ENCODE assay signal across 8 cellular contexts in genomic region chr7:901388-902154, GRCh38. TPM values are rescaled to one million over a fixed set of nuclear protein-coding genes. Genes with fewer than 3 reads are reported as not detected.
DNase-seq lines count a peak whose midpoint lies in the region; ATAC-seq, FAIRE-seq and TF ChIP-seq lines count a peak whose summit lies in the region.

No MANE protein-coding gene starts in this region.

- FAIRE-seq in GM12878 (lab: Jason Lieb, UNC) = peak; percentile 44

- no peak overlapping the region for H2AFZ ChIP-seq in GM12878 (ENCODE audit: control insufficient read depth, low read depth, low read length)

- WGBS in GM12878 (ENCODE audit: insufficient coverage, insufficient replicate concordance, low lambda C conversion rate, missing lambda C conversion rate) = 51% methylated on average over 13 of the region's 24 CpGs

- H3K27ac ChIP-seq in HUES48 (ENCODE audit: low read depth, low read length) = peak overlapping the region; percentile 42
- no peak overlapping the region for H3K27ac ChIP-seq in GM12878 (ENCODE audit: control insufficient read depth, insufficient read depth)

- ATAC-seq in GM12878 (peak; percentile 83), GM18502 (IDR thresholded peaks at IDR 0.05; ENCODE audit: poor library complexity, unreplicated experiment) (no peak), HG03095 (IDR thresholded peaks at IDR 0.05; ENCODE audit: unreplicated experiment) (no peak)

- CTCF ChIA-PET in GM12878 (lab: Yijun Ruan, JAX) = no interaction called here

- SMC1A ChIA-PET in GM12878 (lab: Charles Lee; ENCODE audit: uncharacterized antibody, unreplicated experiment) = interaction anchor here (0.6 to 1.2 kb wide), 2 partner anchors 22 to 203 kb away, joined by 3 read pairs; no protein-coding TSS in a partner anchor

- TF ChIP-seq CTCF in GM12878 (IDR thresholded peaks at IDR 0.05 in 2 of 3, conservative IDR thresholded peaks at IDR 0.05 in 1 of 3; ENCODE audit: control insufficient read depth in 2 of 3, extremely low read depth in 1 of 3, insufficient read depth in 1 of 3, low read depth in 3 of 3, low read length in 3 of 3) = no peak

- H3K27me3 ChIP-seq in HUES48 (ENCODE audit: control insufficient read depth, insufficient read depth, low read length) (no peaks in the 10 kb centered on the region; the same call in 1 of the 2 replicates), GM12878 (replicated peaks in 1 of 2; ENCODE audit: control insufficient read depth in 2 of 2, insufficient read depth in 2 of 2, low read length in 1 of 2) (no peaks in the 10 kb centered on the region)

- no peak for TF ChIP-seq RAD21 in GM12878 (IDR thresholded peaks at IDR 0.05; ENCODE audit: insufficient read depth, low read depth, low read length)

- intact Hi-C loops in GM12878 (cut with micrococcal nuclease; ENCODE audit: unreplicated experiment) = loop anchor here (10.0 kb wide), 1 partner anchor 163 kb away; no protein-coding TSS in a partner anchor

- H3K79me2 ChIP-seq in GM12878 (ENCODE audit: control insufficient read depth, insufficient read depth, low read length) = no peaks in the 10 kb centered on the region

- no peak overlapping the region for H3K4me2 ChIP-seq in GM12878 (ENCODE audit: control insufficient read depth, insufficient read depth)

- POLR2A ChIA-PET in GM12878 (lab: Charles Lee) = interaction anchor here (0.5 to 0.6 kb wide), 2 partner anchors 14 to 443 kb away, joined by 3 read pairs; no protein-coding TSS in a partner anchor

- BruUV-seq in GM12878 (replicated peaks; lab: Mats Ljungman, UMichigan) = no TSS peak

- peaks cover 6% of the 10 kb centered on the region for H3K36me3 ChIP-seq in HUES48 (ENCODE audit: control insufficient read depth, insufficient read depth, low read length)
- H3K36me3 ChIP-seq in GM12878 (ENCODE audit: control insufficient read depth in 2 of 2, insufficient read depth in 2 of 2, low read length in 1 of 2) = peaks cover 0 to 28% of the 10 kb centered on the region in 2 experiments; a peak in 2 of 4 replicates

- H3K4me3 ChIP-seq in HUES48 (ENCODE audit: low read depth, low read length) (peak overlapping the region; percentile 51), GM12878 (no peak overlapping the region)

- in situ Hi-C loops in GM12878 (cut with MboI) = no loop called here

- no peaks in the 10 kb centered on the region for H3K4me1 ChIP-seq in HUES48 (ENCODE audit: control insufficient read depth, insufficient read depth, low read length)
- no peaks in the 10 kb centered on the region; the same call in 1 of the 2 replicates for H3K4me1 ChIP-seq in GM12878 (ENCODE audit: control insufficient read depth, insufficient read depth, low read length)

- H3K9ac ChIP-seq in HUES48 (ENCODE audit: low read depth, low read length) (peak overlapping the region; percentile 36; the same call in 1 of the 2 replicates), GM12878 (ENCODE audit: control insufficient read depth, insufficient read depth, low read length) (no peak overlapping the region)

- no peak for TF ChIP-seq EP300 in GM12878 (IDR thresholded peaks at IDR 0.05; ENCODE audit: borderline replicate concordance in 1 of 2, control insufficient read depth in 1 of 2, low read depth in 2 of 2, low read length in 2 of 2)

- DNase-seq in DMS153 (lab: John Stamatoyannopoulos, UW) (peak; percentile 78), RPMI8226 (peak; percentile 75), GM12878 (ENCODE audit: low read depth, low spot score) (no peak), iPS-NIHi11 (ENCODE audit: low spot score) (peak; percentile 100)
- DNase-seq in stimulated activated CD4-positive, alpha-beta T cell treated with anti-CD3 and anti-CD28 coated beads, Interleukin-1b, Interleukin-23, amount 100 ng/mL, for 48 hours = peak; percentile 51

- RAD21 ChIA-PET in GM12878 (lab: Charles Lee; ENCODE audit: unreplicated experiment) = interaction anchor here (1.3 kb wide), 1 partner anchor 9 kb away, joined by 4 read pairs; no protein-coding TSS in a partner anchor

- H3K9me3 ChIP-seq in HUES48 (ENCODE audit: control insufficient read depth, insufficient read depth, low read length) (no peaks in the 10 kb centered on the region), GM12878 (replicated peaks; ENCODE audit: control insufficient read depth, insufficient read depth, low read length) (no peaks in the 10 kb centered on the region)

- TF ChIP-seq POLR2A in GM12878 (IDR thresholded peaks at IDR 0.05; ENCODE audit: low read depth, low read length) = no peak

- H4K20me1 ChIP-seq in GM12878 (ENCODE audit: control insufficient read depth, insufficient read depth) = no peaks in the 10 kb centered on the region

TF ChIP-seq in GM12878, 131 proteins besides CTCF, POLR2A, EP300 and RAD21:
- TF ChIP-seq HDGF (IDR thresholded peaks at IDR 0.05) (no peak), EGR1 (IDR thresholded peaks at IDR 0.05; ENCODE audit: borderline replicate concordance in 1 of 2, low read depth in 2 of 2, low read length in 2 of 2) (0 out of 3 replicates have a peak, but pooled peaks of 1 of the 2 experiments have one; percentile 22)

RNA-seq across cellular contexts. Expression of gene GET4, which starts 25.2 kb away (rescaled TPM):
- 17.2 and 17.8 TPM in 2 replicates for total RNA-seq in GM12878 (2013; cell fraction: nucleolus; rRNA removed)
- total RNA-seq in GM12878 (2014; rRNA removed) = 42.9 and 53.6 TPM in 2 replicates
- total RNA-seq in GM12878 (2014; rRNA removed; fragmentation: Illumina TruSeq; extraction: Trizol) = 12.0 and 16.1 TPM in 2 replicates
- 40.7 and 42.1 TPM in 2 replicates for total RNA-seq in GM12878 (2021)
- 18.4 TPM for polyA plus RNA-seq in GM12878 (2011; ENCODE audit: low read depth)
- polyA plus RNA-seq in GM12878 (2011; rRNA removed) = 17.6 and 25.9 TPM in 2 replicates
- polyA plus RNA-seq in GM12878 (2011; cell fraction: cytosol; rRNA removed) = 37.7 and 58.5 TPM in 2 replicates
- polyA plus RNA-seq in GM12878 (2011; cell fraction: nucleus; rRNA removed) = 78.1 and 98.0 TPM in 2 replicates
- polyA plus RNA-seq in GM12878 (2012) = 31.9 and 33.0 TPM in 2 replicates
- polyA plus RNA-seq in GM12878 (2014; fragmentation: Illumina TruSeq; extraction: Trizol) = 4.4 and 14.0 TPM in 2 replicates
- 1 to 10 TPM in 1 of 2 experiments, under 1 TPM in 1; 0.66 to 2.3 TPM for polyA plus RNA-seq in GM12878 (2014; fragmentation: Nextera tagmentation; extraction: Ambion mirVana)
- 69.0 and 76.0 TPM in 2 replicates for polyA plus RNA-seq in GM12878 (2014; rRNA removed)
- polyA plus RNA-seq in GM12878 (2016; fragmentation: Nextera tagmentation; extraction: Ambion mirVana) = 10 to 100 TPM; 68.9 to 73.8 TPM
- 4.9 and 14.2 TPM in 2 replicates for polyA minus RNA-seq in GM12878 (2011; rRNA and poly(A)+ RNA removed)
- 4.7 and 9.1 TPM in 2 replicates for polyA minus RNA-seq in GM12878 (2011; cell fraction: cytosol; rRNA and poly(A)+ RNA removed)
- polyA minus RNA-seq in GM12878 (2011; cell fraction: nucleus; rRNA and poly(A)+ RNA removed) = 9.3 and 12.3 TPM in 2 replicates

RNA-seq across cellular contexts. Expression of gene ADAP1, which starts 52.9 kb away (rescaled TPM):
- 23.8 and 32.2 TPM in 2 replicates for total RNA-seq in GM12878 (2013; cell fraction: nucleolus; rRNA removed)
- total RNA-seq in GM12878 (2014; rRNA removed) = 34.0 and 44.2 TPM in 2 replicates
- total RNA-seq in GM12878 (2014; rRNA removed; fragmentation: Illumina TruSeq; extraction: Trizol) = 15.8 and 17.9 TPM in 2 replicates
- 38.7 and 42.3 TPM in 2 replicates for total RNA-seq in GM12878 (2021)
- polyA plus RNA-seq in GM12878 (2011; ENCODE audit: low read depth) = 3.9 TPM
- polyA plus RNA-seq in GM12878 (2011; rRNA removed) = 16.6 and 22.5 TPM in 2 replicates
- polyA plus RNA-seq in GM12878 (2011; cell fraction: cytosol; rRNA removed) = 30.5 and 44.3 TPM in 2 replicates
- 55.5 and 64.6 TPM in 2 replicates for polyA plus RNA-seq in GM12878 (2011; cell fraction: nucleus; rRNA removed)
- polyA plus RNA-seq in GM12878 (2012) = 17.1 and 19.8 TPM in 2 replicates
- 8.0 and 22.0 TPM in 2 replicates for polyA plus RNA-seq in GM12878 (2014; fragmentation: Illumina TruSeq; extraction: Trizol)
- under 1 TPM in 1 of 2 experiments, not detected in 1; 0.22 TPM for polyA plus RNA-seq in GM12878 (2014; fragmentation: Nextera tagmentation; extraction: Ambion mirVana)
- polyA plus RNA-seq in GM12878 (2014; rRNA removed) = 28.9 and 35.5 TPM in 2 replicates
- 10 to 100 TPM in 1 of 2 experiments, 1 to 10 TPM in 1; 6.7 to 12.7 TPM for polyA plus RNA-seq in GM12878 (2016; fragmentation: Nextera tagmentation; extraction: Ambion mirVana)
- 15.7 and 37.9 TPM in 2 replicates for polyA minus RNA-seq in GM12878 (2011; rRNA and poly(A)+ RNA removed)
- polyA minus RNA-seq in GM12878 (2011; cell fraction: cytosol; rRNA and poly(A)+ RNA removed) = 22.1 and 25.5 TPM in 2 replicates
- polyA minus RNA-seq in GM12878 (2011; cell fraction: nucleus; rRNA and poly(A)+ RNA removed) = 14.0 and 35.4 TPM in 2 replicates
